In genomic region chr1:230109871-230110667, GRCh38 we compare ENCODE assay signal across 8 cellular contexts.
DNase-seq lines count a peak whose midpoint lies in the region; ATAC-seq and TF ChIP-seq lines count a peak whose summit lies in the region.

No MANE protein-coding gene starts in this region.

- H3K4me3 Mint-ChIP-seq in effector memory CD8-positive, alpha-beta T cell, result peak overlapping the region in 1 of 2 donors; percentile 37

- peak overlapping the region; percentile 10; the same call in 1 of the 2 replicates for H3K27ac ChIP-seq in WERI-Rb-1

- DNase-seq in NCI-H510A treated with DMSO at 0.1 percent for 48 hours (lab: John Stamatoyannopoulos, UW) (peak; percentile 13), NCI-H510A (lab: John Stamatoyannopoulos, UW) (no peak), WERI-Rb-1 (peak; percentile 77), DMS114 treated with DMSO at 0.1 percent for 48 hours (lab: John Stamatoyannopoulos, UW; ENCODE audit: unreplicated experiment) (no peak), NCI-H1105 treated with DMSO at 0.1 percent for 48 hours (lab: John Stamatoyannopoulos, UW) (no peak)
- peak in 1 of 3 experiments; percentile 16 for DNase-seq in effector memory CD8-positive, alpha-beta T cell
- DNase-seq in stimulated activated CD8-positive, alpha-beta memory T cell treated with anti-CD3 and anti-CD28 coated beads, Interleukin-7, amount 100 ng/mL, for 4 hours (ENCODE audit: low read depth in 2 of 2), result peak; percentile 35 to 53

- H3K36me3 Mint-ChIP-seq in effector memory CD8-positive, alpha-beta T cell (ENCODE audit: insufficient read depth), result peaks cover 10% of the 10 kb centered on the region

- peak; percentile 84 for ATAC-seq in HG02973 (IDR thresholded peaks at IDR 0.05; ENCODE audit: unreplicated experiment)
- peak; percentile 80 for ATAC-seq in effector memory CD8-positive, alpha-beta T cell (replicated peaks)

- no peaks in the 10 kb centered on the region for H3K9me3 ChIP-seq in WERI-Rb-1 (ENCODE audit: severe bottlenecking)

- peaks cover 3% of the 10 kb centered on the region; the same call in 1 of the 2 replicates for H3K36me3 ChIP-seq in WERI-Rb-1

- peak; percentile 18; the same call in 1 of the 2 replicates for TF ChIP-seq CTCF in WERI-Rb-1 (IDR thresholded peaks at IDR 0.05; ENCODE audit: low read depth, low read length)

- no peaks in the 10 kb centered on the region for H3K27me3 Mint-ChIP-seq in effector memory CD8-positive, alpha-beta T cell

- peaks cover 45 to 48% of the 10 kb centered on the region in 2 donors for H3K4me1 Mint-ChIP-seq in effector memory CD8-positive, alpha-beta T cell (ENCODE audit: low read depth in 2 of 2)

- H3K27me3 ChIP-seq in WERI-Rb-1 (ENCODE audit: insufficient read depth, low read depth, severe bottlenecking), result no peaks in the 10 kb centered on the region

- no peaks in the 10 kb centered on the region for H3K9me3 Mint-ChIP-seq in effector memory CD8-positive, alpha-beta T cell

- H3K27ac Mint-ChIP-seq in effector memory CD8-positive, alpha-beta T cell, result peak overlapping the region in 1 of 2 donors; percentile 70

- H3K4me3 ChIP-seq in WERI-Rb-1 (ENCODE audit: low read depth, low read length), result no peak overlapping the region

Comparison
In these comparisons a context has a peak if more than half of its experiments do, and no peak if none do; other contexts are left out.
1. DNase-seq: peak in NCI-H510A treated with DMSO at 0.1 percent for 48 hours (single experiment), WERI-Rb-1 (single experiment) and stimulated activated CD8-positive, alpha-beta memory T cell treated with anti-CD3 and anti-CD28 coated beads, Interleukin-7, amount 100 ng/mL, for 4 hours (2 of 2); none in NCI-H510A (single experiment), DMS114 treated with DMSO at 0.1 percent for 48 hours (single experiment) and NCI-H1105 treated with DMSO at 0.1 percent for 48 hours (single experiment).